Comparison of ENCODE assay signal across 14 cellular contexts in genomic region chr9:132383462-132383883, GRCh38. TPM values are rescaled to one million over a fixed set of nuclear protein-coding genes. Genes with fewer than 3 reads are reported as not detected.
DNase-seq lines count a peak whose midpoint lies in the region; ATAC-seq and TF ChIP-seq lines count a peak whose summit lies in the region.
"Had no signal": no experiment of that assay in that cellular context is flagged by ENCODE, and none has a peak within 500 bp of the region (broad histone marks: within the 10 kb centered on the region; RNA-seq: fewer than 3 reads in every experiment).

No MANE protein-coding gene starts in this region.

- no peak for TF ChIP-seq EP300 in upper lobe of left lung (IDR thresholded peaks at IDR 0.05)

- H3K27ac ChIP-seq in upper lobe of left lung (peak overlapping the region in 3 of 4 donors; percentile 20 to 70 (median 38)), left ventricle myocardium inferior (replicated peaks) (no peak overlapping the region)
- H3K27ac ChIP-seq: epithelial cell of prostate, testis had no signal

- no peaks in the 10 kb centered on the region for H3K27me3 Mint-ChIP-seq in activated T-cell treated with anti-CD3 and anti-CD28 coated beads, Interleukin-2, amount 50 U/mL, for 24 hours
- H3K27me3 Mint-ChIP-seq in activated T-cell treated with anti-CD3 and anti-CD28 coated beads, Interleukin-2, amount 50 U/mL, for 72 hours (ENCODE audit: low read depth) = no peaks in the 10 kb centered on the region
- H3K27me3 Mint-ChIP-seq in activated B cell treated with CpG ODN at 0.5 μM for 24 hours = no peaks in the 10 kb centered on the region

- H3K4me1 ChIP-seq in upper lobe of left lung = peaks cover 7 to 15% (median 9%) of the 10 kb centered on the region in 4 donors
- H3K4me1 ChIP-seq in left ventricle myocardium inferior = no peaks in the 10 kb centered on the region
- H3K4me1 ChIP-seq: testis had no signal

- peaks cover 33% of the 10 kb centered on the region for H3K4me1 Mint-ChIP-seq in activated T-cell treated with anti-CD3 and anti-CD28 coated beads, Interleukin-2, amount 50 U/mL, for 24 hours (ENCODE audit: low read depth)
- H3K4me1 Mint-ChIP-seq in activated T-cell treated with anti-CD3 and anti-CD28 coated beads, Interleukin-2, amount 50 U/mL, for 72 hours (ENCODE audit: low read depth) = peaks cover 23% of the 10 kb centered on the region
- H3K4me1 Mint-ChIP-seq in activated B cell treated with CpG ODN at 0.5 μM for 24 hours = peaks cover 76% of the 10 kb centered on the region

- no peak for TF ChIP-seq POLR2A in upper lobe of left lung (IDR thresholded peaks at IDR 0.05)

- no peaks in the 10 kb centered on the region for H3K27me3 ChIP-seq in upper lobe of left lung
- no peaks in the 10 kb centered on the region for H3K27me3 ChIP-seq in left ventricle myocardium inferior (ENCODE audit: low read depth)
- H3K27me3 ChIP-seq: testis had no signal

- H3K9me3 Mint-ChIP-seq in activated T-cell treated with anti-CD3 and anti-CD28 coated beads, Interleukin-2, amount 50 U/mL, for 24 hours = no peaks in the 10 kb centered on the region
- H3K9me3 Mint-ChIP-seq in activated T-cell treated with anti-CD3 and anti-CD28 coated beads, Interleukin-2, amount 50 U/mL, for 72 hours = no peaks in the 10 kb centered on the region
- H3K9me3 Mint-ChIP-seq in activated B cell treated with CpG ODN at 0.5 μM for 24 hours = no peaks in the 10 kb centered on the region

- no peak for ATAC-seq in activated T-cell treated with anti-CD3 and anti-CD28 coated beads, Interleukin-2, amount 50 U/mL, for 72 hours (replicated peaks in 1 of 2)
- ATAC-seq in HG02798 (IDR thresholded peaks at IDR 0.05; ENCODE audit: poor library complexity, unreplicated experiment) (peak; percentile 49), activated B cell treated with CpG ODN at 0.5 μM for 24 hours (ENCODE audit: low read depth) (peak; percentile 57), upper lobe of left lung (ENCODE audit: low FRiP score in 2 of 2) (no peak), HG02884 (IDR thresholded peaks at IDR 0.05; ENCODE audit: unreplicated experiment) (no peak)

- peaks cover 70% of the 10 kb centered on the region for H3K36me3 Mint-ChIP-seq in activated T-cell treated with anti-CD3 and anti-CD28 coated beads, Interleukin-2, amount 50 U/mL, for 24 hours (ENCODE audit: low read depth)
- peaks cover 10 to 30% of the 10 kb centered on the region in 2 donors for H3K36me3 Mint-ChIP-seq in activated T-cell treated with anti-CD3 and anti-CD28 coated beads, Interleukin-2, amount 50 U/mL, for 72 hours (ENCODE audit: insufficient read depth in 2 of 2)
- peaks cover 45% of the 10 kb centered on the region for H3K36me3 Mint-ChIP-seq in activated B cell treated with CpG ODN at 0.5 μM for 24 hours (ENCODE audit: low read depth)

- intact Hi-C loops in activated B cell treated with CpG ODN at 0.5 μM for 24 hours (cut with micrococcal nuclease) = loop anchor here (1.0 kb wide), 2 partner anchors 28 to 32 kb away; no protein-coding TSS in a partner anchor
- intact Hi-C loops in left ventricle myocardium inferior (cut with micrococcal nuclease) = no loop called here

- peak overlapping the region; percentile 66 for H3K27ac Mint-ChIP-seq in activated T-cell treated with anti-CD3 and anti-CD28 coated beads, Interleukin-2, amount 50 U/mL, for 24 hours
- H3K27ac Mint-ChIP-seq in activated T-cell treated with anti-CD3 and anti-CD28 coated beads, Interleukin-2, amount 50 U/mL, for 72 hours = no peak overlapping the region
- H3K27ac Mint-ChIP-seq in activated B cell treated with CpG ODN at 0.5 μM for 24 hours = peak overlapping the region; percentile 99

- no peak overlapping the region for H3K4me3 Mint-ChIP-seq in activated T-cell treated with anti-CD3 and anti-CD28 coated beads, Interleukin-2, amount 50 U/mL, for 24 hours
- no peak overlapping the region for H3K4me3 Mint-ChIP-seq in activated T-cell treated with anti-CD3 and anti-CD28 coated beads, Interleukin-2, amount 50 U/mL, for 72 hours
- H3K4me3 Mint-ChIP-seq in activated B cell treated with CpG ODN at 0.5 μM for 24 hours = peak overlapping the region; percentile 82

- H3K9me3 ChIP-seq in upper lobe of left lung = no peaks in the 10 kb centered on the region
- H3K9me3 ChIP-seq in left ventricle myocardium inferior (replicated peaks) = no peaks in the 10 kb centered on the region
- H3K9me3 ChIP-seq: testis had no signal

- no peak for TF ChIP-seq CTCF in activated B cell treated with CpG ODN at 0.5 μM for 24 hours (IDR thresholded peaks at IDR 0.05)
- no peak for TF ChIP-seq CTCF in upper lobe of left lung (IDR thresholded peaks at IDR 0.05)
- no peak for TF ChIP-seq CTCF in left ventricle myocardium inferior (IDR thresholded peaks at IDR 0.05; ENCODE audit: borderline replicate concordance)

- DNase-seq in activated T-cell treated with anti-CD3 and anti-CD28 coated beads, Interleukin-2, amount 50 U/mL, for 24 hours = no peak
- no peak for DNase-seq in activated T-cell treated with anti-CD3 and anti-CD28 coated beads, Interleukin-2, amount 50 U/mL, for 72 hours
- DNase-seq in activated B cell treated with CpG ODN at 0.5 μM for 24 hours (peak; percentile 39), upper lobe of left lung (no peak), left ventricle myocardium inferior (no peak), foreskin melanocyte (no peak)
- DNase-seq: central memory CD4-positive, alpha-beta T cell; DND-41; HCEC 1CT; RPMI8226; testis had no signal

- H3K36me3 ChIP-seq in upper lobe of left lung = peaks cover 19 to 71% (median 37%) of the 10 kb centered on the region in 4 donors
- peaks cover 81% of the 10 kb centered on the region for H3K36me3 ChIP-seq in left ventricle myocardium inferior

- POLR2A ChIA-PET in activated B cell treated with CpG ODN at 0.5 μM for 24 hours (lab: Charles Lee) = interaction anchor here (0.6 to 8.8 kb wide), 18 partner anchors 11 to 706 kb away, joined by 3 to 527 read pairs (median 4); partner anchors contain the start of genes DDX31 and SETX

- CTCF ChIA-PET in activated B cell treated with CpG ODN at 0.5 μM for 24 hours (lab: Charles Lee) = interaction anchor here (0.9 to 4.5 kb wide), 6 partner anchors 10 to 125 kb away, joined by 3 to 57 read pairs (median 9); partner anchors contain the start of gene SETX

- H3K4me3 ChIP-seq in upper lobe of left lung (no peak overlapping the region), left ventricle myocardium inferior (no peak overlapping the region)
- H3K4me3 ChIP-seq: testis had no signal

- WGBS in upper lobe of left lung, 2 donors = 56 to 62% methylated on average over 10 of the region's 10 CpGs

RNA-seq across cellular contexts. Expression of gene TTF1, which starts 23.2 kb away (rescaled TPM):
- total RNA-seq in activated T-cell treated with anti-CD3 and anti-CD28 coated beads, Interleukin-2, amount 50 U/mL, for 72 hours = 10 to 100 TPM; 23.0 to 23.3 TPM
- total RNA-seq in activated B cell treated with CpG ODN at 0.5 μM for 24 hours (22.0 and 22.8 TPM in 2 replicates), upper lobe of left lung (10 to 100 TPM in 4 of 6 donors, 1 to 10 TPM in 2; 7.7 to 16.9 (median 12.3) TPM), left ventricle myocardium inferior (16.2 TPM)

RNA-seq across cellular contexts. Expression of gene CFAP77, which starts 26.5 kb away (rescaled TPM):
- not detected for total RNA-seq in activated T-cell treated with anti-CD3 and anti-CD28 coated beads, Interleukin-2, amount 50 U/mL, for 72 hours
- total RNA-seq in activated B cell treated with CpG ODN at 0.5 μM for 24 hours = not detected in 2 replicates
- 10 to 100 TPM in 1 of 6 donors, 1 to 10 TPM in 3, under 1 TPM in 1, not detected in 1; 0.78 to 16.7 (median 2.7) TPM for total RNA-seq in upper lobe of left lung
- 2.5 TPM for total RNA-seq in left ventricle myocardium inferior

RNA-seq across cellular contexts. Expression of gene SETX, which starts 28.7 kb away (rescaled TPM):
- 10 to 100 TPM; 53.7 to 55.9 TPM for total RNA-seq in activated T-cell treated with anti-CD3 and anti-CD28 coated beads, Interleukin-2, amount 50 U/mL, for 72 hours
- total RNA-seq in activated B cell treated with CpG ODN at 0.5 μM for 24 hours (91.3 and 109 TPM in 2 replicates), upper lobe of left lung (10 to 100 TPM; 44.3 to 91.4 (median 55.4) TPM), left ventricle myocardium inferior (23.3 TPM)

Comparison
In these comparisons a context has a peak if more than half of its experiments do, and no peak if none do; other contexts are left out.
1. ATAC-seq: peak in HG02798 (single experiment) and activated B cell treated with CpG ODN at 0.5 μM for 24 hours (single experiment); none in activated T-cell treated with anti-CD3 and anti-CD28 coated beads, Interleukin-2, amount 50 U/mL, for 72 hours (0 of 2), upper lobe of left lung (0 of 2) and HG02884 (single experiment).